8 cellular contexts compared by ENCODE assay signal in genomic region chr13:65926750-65927171, GRCh38.
DNase-seq lines count a peak whose midpoint lies in the region; ATAC-seq and TF ChIP-seq lines count a peak whose summit lies in the region.

No MANE protein-coding gene starts in this region.

- no peaks in the 10 kb centered on the region for H3K9me3 ChIP-seq in WERI-Rb-1 (ENCODE audit: severe bottlenecking)

- ATAC-seq in HG02798 (IDR thresholded peaks at IDR 0.05; ENCODE audit: poor library complexity, unreplicated experiment) (peak; percentile 86), GM21367 (IDR thresholded peaks at IDR 0.05; ENCODE audit: unreplicated experiment) (no peak)

- H3K4me3 ChIP-seq in WERI-Rb-1 (ENCODE audit: low read depth, low read length) = no peak overlapping the region
- no peak overlapping the region for H3K4me3 ChIP-seq in kidney epithelial cell (ENCODE audit: low read depth, low read length)

- H3K27me3 ChIP-seq in WERI-Rb-1 (ENCODE audit: insufficient read depth, low read depth, severe bottlenecking) (no peaks in the 10 kb centered on the region), kidney epithelial cell (ENCODE audit: control insufficient read depth, insufficient read depth, low read length) (no peaks in the 10 kb centered on the region)

- H3K27ac ChIP-seq in WERI-Rb-1 = no peak overlapping the region

- no peaks in the 10 kb centered on the region for H3K36me3 ChIP-seq in WERI-Rb-1
- no peaks in the 10 kb centered on the region for H3K36me3 ChIP-seq in kidney epithelial cell (ENCODE audit: control insufficient read depth, insufficient read depth, low read length)

- peak; percentile 46 for TF ChIP-seq CTCF in WERI-Rb-1 (IDR thresholded peaks at IDR 0.05; ENCODE audit: low read depth, low read length)
- TF ChIP-seq CTCF in kidney epithelial cell (IDR thresholded peaks at IDR 0.05; ENCODE audit: insufficient read depth, low read length, poor library complexity, severe bottlenecking) = peak; percentile 64

- peak; percentile 59 for DNase-seq in DMS53 (lab: John Stamatoyannopoulos, UW)
- DNase-seq in WERI-Rb-1 = peak; percentile 10
- no peak for DNase-seq in kidney epithelial cell (ENCODE audit: low read depth)
- DNase-seq in HPDE6-E6E7 (ENCODE audit: extremely low spot score) = no peak
- no peak for DNase-seq in activated naive CD4-positive, alpha-beta T cell treated with anti-CD3 and anti-CD28 coated beads, Interleukin-2, amount 50 U/mL, for 16 hours
- DNase-seq in COR-L47 (lab: John Stamatoyannopoulos, UW) = no peak

Comparison
In these comparisons a context has a peak if more than half of its experiments do, and no peak if none do; other contexts are left out.
1. DNase-seq: peak in DMS53 (single experiment) and WERI-Rb-1 (single experiment); none in kidney epithelial cell (single experiment), HPDE6-E6E7 (single experiment), activated naive CD4-positive, alpha-beta T cell treated with anti-CD3 and anti-CD28 coated beads, Interleukin-2, amount 50 U/mL, for 16 hours (single experiment) and COR-L47 (single experiment).